In genomic region chr3:195855471-195856409, GRCh38 we compare ENCODE assay signal across 16 cellular contexts.
DNase-seq lines count a peak whose midpoint lies in the region; TF ChIP-seq lines count a peak whose summit lies in the region.
"Had no signal": no experiment of that assay in that cellular context is flagged by ENCODE, and none has a peak within 500 bp of the region (broad histone marks: within the 10 kb centered on the region; RNA-seq: fewer than 3 reads in every experiment).

No MANE protein-coding gene starts in this region.

- TF ChIP-seq CTCF in 22Rv1 (IDR thresholded peaks at IDR 0.05) (peak; percentile 88), GM12873 (IDR thresholded peaks at IDR 0.05; ENCODE audit: insufficient read depth, low read depth, low read length, missing control alignments) (peak; percentile 27), OCI-LY1 (IDR thresholded peaks at IDR 0.05; ENCODE audit: low read length) (peak; percentile 44), epithelial cell of esophagus (IDR thresholded peaks at IDR 0.05; ENCODE audit: insufficient read depth, low read depth, low read length, missing control alignments) (peak; percentile 72)

- H3K9me2 ChIP-seq in OCI-LY1 (ENCODE audit: low read depth, low read length), result no peaks in the 10 kb centered on the region

- H3K4me2 ChIP-seq in OCI-LY1 (ENCODE audit: low read length), result no peak overlapping the region
- H3K4me2 ChIP-seq: KMS-11 had no signal

- H3K4me1 ChIP-seq in OCI-LY1 (ENCODE audit: insufficient read depth, low read length, severe bottlenecking), result peaks cover 14% of the 10 kb centered on the region

- no peaks in the 10 kb centered on the region for H4K20me1 ChIP-seq in OCI-LY1 (ENCODE audit: insufficient read depth, low read length)

- H3K27ac ChIP-seq in 22Rv1 (peak overlapping the region; percentile 14; the same call in 1 of the 2 replicates), OCI-LY1 (ENCODE audit: low read depth, low read length, poor library complexity, severe bottlenecking) (no peak overlapping the region)
- H3K27ac ChIP-seq: epithelial cell of prostate, KMS-11, tibial nerve had no signal

- no peak overlapping the region for H3K4me3 ChIP-seq in OCI-LY1 (ENCODE audit: low read depth, low read length, poor library complexity, severe bottlenecking)
- H3K4me3 ChIP-seq in epithelial cell of esophagus (ENCODE audit: low read length), result no peak overlapping the region
- H3K4me3 ChIP-seq: tibial nerve had no signal

- no peaks in the 10 kb centered on the region; the same call in 1 of the 2 replicates for H3K27me3 ChIP-seq in OCI-LY1 (ENCODE audit: insufficient read depth, low read length)
- H3K27me3 ChIP-seq: tibial nerve had no signal

- no peaks in the 10 kb centered on the region for H3K9me3 ChIP-seq in OCI-LY1 (ENCODE audit: low read length)
- H3K9me3 ChIP-seq: tibial nerve had no signal

- H3F3A ChIP-seq in OCI-LY1 (ENCODE audit: insufficient read depth, low read length), result no peaks in the 10 kb centered on the region

- H3K9ac ChIP-seq in OCI-LY1 (ENCODE audit: low read length), result no peak overlapping the region
- H3K9ac ChIP-seq: KMS-11 had no signal

- DNase-seq in epithelial cell of esophagus (ENCODE audit: low read depth), result peak; percentile 59
- DNase-seq in NCI-H1694 treated with DMSO at 0.1 percent for 48 hours (lab: John Stamatoyannopoulos, UW), result no peak
- DNase-seq in RKO (ENCODE audit: low spot score), result no peak
- no peak for DNase-seq in stimulated activated CD4-positive, alpha-beta T cell treated with anti-CD3 and anti-CD28 coated beads, Interleukin-1b, Interleukin-23, amount 100 ng/mL, for 48 hours
- DNase-seq in pons (ENCODE audit: low spot score), result no peak
- DNase-seq: amygdala; DMS153; glutamatergic neuron; mesenchymal stem cell; stimulated activated CD4-positive, alpha-beta T cell treated with anti-CD3 and anti-CD28 coated beads, Interleukin-4, amount 100 ng/mL, for 4 hours had no signal

- no peaks in the 10 kb centered on the region for H3K79me2 ChIP-seq in OCI-LY1 (ENCODE audit: insufficient read depth, low read length)

- no peak overlapping the region for H2AFZ ChIP-seq in OCI-LY1 (ENCODE audit: low read length)

- no peaks in the 10 kb centered on the region for H3K36me3 ChIP-seq in OCI-LY1 (ENCODE audit: insufficient read depth, low read length)
- H3K36me3 ChIP-seq: tibial nerve had no signal

Comparison
In these comparisons a context has a peak if more than half of its experiments do, and no peak if none do; other contexts are left out.
1. CTCF ChIP-seq: peak in every context shown above with its lines; median percentile 88 in 22Rv1; 72 in epithelial cell of esophagus; 44 in OCI-LY1; 27 in GM12873.